ENCODE assay signal across 9 cellular contexts in genomic region chr11:107043242-107043991, GRCh38. TPM values are rescaled to one million over a fixed set of nuclear protein-coding genes. Genes with fewer than 3 reads are reported as not detected.
A peak's percentile ranks its signal among the peaks of the same experiment; 100 is the strongest.
DNase-seq lines count a peak whose midpoint lies in the region; ATAC-seq and TF ChIP-seq lines count a peak whose summit lies in the region.
"Had no signal": no experiment of that assay in that cellular context is flagged by ENCODE, and none has a peak within 500 bp of the region (broad histone marks: within the 10 kb centered on the region; RNA-seq: fewer than 3 reads in every experiment).

No MANE protein-coding gene starts in this region.

- TF ChIP-seq CTCF in fibroblast of mammary gland (conservative IDR thresholded peaks at IDR 0.05; ENCODE audit: control insufficient read depth, insufficient read depth, low read depth, low read length), result no peak
- no peak for TF ChIP-seq CTCF in coronary artery (IDR thresholded peaks at IDR 0.05)
- no peak for TF ChIP-seq CTCF in CD8-positive, alpha-beta T cell (IDR thresholded peaks at IDR 0.05)

- no peaks in the 10 kb centered on the region for H3K4me1 ChIP-seq in CD8-positive, alpha-beta T cell (ENCODE audit: insufficient read depth, low read length)

- intact Hi-C loops in CD8-positive, alpha-beta T cell (cut with DNase I, micrococcal nuclease), result no loop called here

- CTCF ChIA-PET in CD8-positive, alpha-beta T cell (lab: Charles Lee), result no interaction called here

- no peaks in the 10 kb centered on the region for H3K4me1 Mint-ChIP-seq in CD8-positive, alpha-beta T cell (ENCODE audit: low read depth)

- DNase-seq in ELR (ENCODE audit: low read depth), result peak; percentile 95
- peak; percentile 92 for DNase-seq in HS-5 (ENCODE audit: low read depth)
- DNase-seq in fibroblast of mammary gland (ENCODE audit: low read depth), result peak; percentile 98
- no peak for DNase-seq in left lobe of liver (ENCODE audit: low spot score)
- no peak for DNase-seq in coronary artery (ENCODE audit: low spot score)
- DNase-seq in CD8-positive, alpha-beta T cell, result no peak
- no peak for DNase-seq in NCI-H2081 treated with DMSO at 0.1 percent for 48 hours (lab: John Stamatoyannopoulos, UW)

- H3K27ac Mint-ChIP-seq in CD8-positive, alpha-beta T cell, result no peak overlapping the region
- H3K27ac Mint-ChIP-seq: activated naive CD8-positive, alpha-beta T cell had no signal

- H3K36me3 Mint-ChIP-seq in CD8-positive, alpha-beta T cell, result no peaks in the 10 kb centered on the region
- H3K36me3 Mint-ChIP-seq: activated naive CD8-positive, alpha-beta T cell had no signal

- no peaks in the 10 kb centered on the region for H3K27me3 ChIP-seq in CD8-positive, alpha-beta T cell (ENCODE audit: insufficient read depth, low read length)

- H3K9me3 ChIP-seq in CD8-positive, alpha-beta T cell (ENCODE audit: low read length), result no peaks in the 10 kb centered on the region

- ATAC-seq in GM21619 (IDR thresholded peaks at IDR 0.05; ENCODE audit: unreplicated experiment) (peak; percentile 80), left lobe of liver (no peak)
- ATAC-seq in CD8-positive, alpha-beta T cell, result no peak

- H3K27ac ChIP-seq in coronary artery, result no peak overlapping the region
- no peak overlapping the region for H3K27ac ChIP-seq in CD8-positive, alpha-beta T cell (ENCODE audit: low read depth, low read length)

- no peaks in the 10 kb centered on the region for H3K27me3 Mint-ChIP-seq in CD8-positive, alpha-beta T cell (ENCODE audit: low read depth)
- H3K27me3 Mint-ChIP-seq: activated naive CD8-positive, alpha-beta T cell had no signal

- H3K4me3 ChIP-seq in fibroblast of mammary gland (ENCODE audit: control insufficient read depth, low read depth, low read length) (no peak overlapping the region), coronary artery (no peak overlapping the region)
- H3K4me3 ChIP-seq in CD8-positive, alpha-beta T cell (ENCODE audit: low read depth, low read length), result no peak overlapping the region

- H3K36me3 ChIP-seq in CD8-positive, alpha-beta T cell (ENCODE audit: insufficient read depth, low read length), result no peaks in the 10 kb centered on the region

- POLR2A ChIA-PET in CD8-positive, alpha-beta T cell (lab: Charles Lee), result interaction anchor here (0.5 kb wide), 1 partner anchor 165 kb away, joined by 3 read pairs; no protein-coding TSS in a partner anchor

- no peak overlapping the region for H3K4me3 Mint-ChIP-seq in CD8-positive, alpha-beta T cell
- H3K4me3 Mint-ChIP-seq: activated naive CD8-positive, alpha-beta T cell had no signal

- H3K9me3 Mint-ChIP-seq in CD8-positive, alpha-beta T cell, result peaks cover 11% of the 10 kb centered on the region

RNA-seq across cellular contexts. Expression of gene GUCY1A2, which starts 25.1 kb away (rescaled TPM):
- 1.3 TPM for total RNA-seq in left lobe of liver
- total RNA-seq in CD8-positive, alpha-beta T cell, result not detected

Comparison
In these comparisons a context has a peak if more than half of its experiments do, and no peak if none do; other contexts are left out.
1. DNase-seq: peak in ELR (single experiment), HS-5 (single experiment) and fibroblast of mammary gland (single experiment); none in left lobe of liver (single experiment), coronary artery (single experiment), CD8-positive, alpha-beta T cell (0 of 7) and NCI-H2081 treated with DMSO at 0.1 percent for 48 hours (single experiment).